ENCODE assay signal across 22 cellular contexts in the genomic region with DNA sequence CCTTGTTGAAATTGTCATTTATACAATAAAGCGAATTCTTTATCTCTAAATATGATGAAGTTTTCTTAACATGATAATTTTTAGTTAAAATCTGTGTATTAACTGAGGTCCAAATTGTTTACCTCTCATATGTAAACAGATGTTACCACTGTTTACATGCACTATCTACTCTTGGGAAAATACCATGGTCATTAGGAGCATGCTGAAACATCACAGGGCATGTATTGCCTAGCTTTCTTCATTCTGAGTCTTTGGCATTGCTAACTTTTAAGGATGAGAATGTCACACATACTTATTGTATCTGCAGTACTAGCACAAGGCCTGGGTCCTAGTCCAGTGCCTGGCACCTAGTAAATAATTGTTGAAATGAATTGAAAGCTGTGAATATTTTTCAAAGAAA. TPM values are rescaled to one million over a fixed set of nuclear protein-coding genes. Genes with fewer than 3 reads are reported as not detected.
A peak's percentile ranks its signal among the peaks of the same experiment; 100 is the strongest.
DNase-seq lines count a peak whose midpoint lies in the region; FAIRE-seq and TF ChIP-seq lines count a peak whose summit lies in the region.
"Had no signal": no experiment of that assay in that cellular context is flagged by ENCODE, and none has a peak within 500 bp of the region (broad histone marks: within the 10 kb centered on the region; RNA-seq: fewer than 3 reads in every experiment).

No MANE protein-coding gene starts in this region.

- CTCF ChIA-PET in CD4-positive, alpha-beta memory T cell (lab: Charles Lee; ENCODE audit: partially characterized antibody): no interaction called here

- no peak overlapping the region for H3K4me3 Mint-ChIP-seq in CD4-positive, alpha-beta memory T cell
- H3K4me3 Mint-ChIP-seq: CD8-positive, alpha-beta T cell; GM23338; H9 had no signal

- no peaks in the 10 kb centered on the region for H3K9me3 Mint-ChIP-seq in CD4-positive, alpha-beta memory T cell
- H3K9me3 Mint-ChIP-seq: CD8-positive, alpha-beta T cell; GM23338; H9 had no signal

- H3K4me1 Mint-ChIP-seq in CD4-positive, alpha-beta memory T cell: no peaks in the 10 kb centered on the region
- H3K4me1 Mint-ChIP-seq: GM23338 had no signal

- peaks cover 0 to 2% of the 10 kb centered on the region in 2 donors for H3K27me3 Mint-ChIP-seq in CD4-positive, alpha-beta memory T cell

- no peaks in the 10 kb centered on the region for H3K36me3 ChIP-seq in CD4-positive, alpha-beta memory T cell (ENCODE audit: insufficient read depth, low read length)

- no peak overlapping the region for H3K27ac Mint-ChIP-seq in CD4-positive, alpha-beta memory T cell
- H3K27ac Mint-ChIP-seq: CD8-positive, alpha-beta T cell; GM23338 had no signal

- H3K4me3 ChIP-seq in CD4-positive, alpha-beta memory T cell (ENCODE audit: low read length in 2 of 2): no peak overlapping the region
- H3K4me3 ChIP-seq: A549, GM12878, GM23338 had no signal

- no peaks in the 10 kb centered on the region for H3K9me3 ChIP-seq in CD4-positive, alpha-beta memory T cell (ENCODE audit: control insufficient read depth in 1 of 2, low read length in 2 of 2)
- H3K9me3 ChIP-seq: A549, Caco-2 had no signal

- DNase-seq in D721Med (ENCODE audit: insufficient read length, low spot score) (no peak), caudate nucleus (lab: John Stamatoyannopoulos, UW) (no peak), NCI-H2227 (lab: John Stamatoyannopoulos, UW; ENCODE audit: unreplicated experiment) (no peak)
- DNase-seq in stimulated activated CD8-positive, alpha-beta memory T cell treated with anti-CD3 and anti-CD28 coated beads, Interleukin-4, amount 100 ng/mL, for 48 hours: no peak
- no peak for DNase-seq in CD4-positive, alpha-beta memory T cell
- DNase-seq: 8988T; C1 segment of cervical spinal cord; Caco-2; CD8-positive, alpha-beta T cell; DMS 273 treated with DMSO at 0.1 percent for 48 hours; DMS79; EL; GDM1; H9 had no signal

- no peaks in the 10 kb centered on the region for H3K4me1 ChIP-seq in CD4-positive, alpha-beta memory T cell (ENCODE audit: insufficient read depth, low read length)
- H3K4me1 ChIP-seq: A549, Caco-2 had no signal

- H3K27ac ChIP-seq in caudate nucleus (ENCODE audit: low read depth, low read length): no peak overlapping the region
- no peak overlapping the region for H3K27ac ChIP-seq in CD4-positive, alpha-beta memory T cell (ENCODE audit: low read depth, low read length)
- H3K27ac ChIP-seq: A549 had no signal

- no peak for TF ChIP-seq CTCF in D721Med (IDR thresholded peaks at IDR 0.05; ENCODE audit: insufficient read depth, missing control alignments)

- intact Hi-C loops in CD4-positive, alpha-beta memory T cell (cut with micrococcal nuclease): no loop called here

- H3K36me3 Mint-ChIP-seq in CD4-positive, alpha-beta memory T cell: no peaks in the 10 kb centered on the region
- H3K36me3 Mint-ChIP-seq: CD8-positive, alpha-beta T cell had no signal

- POLR2A ChIA-PET in CD4-positive, alpha-beta memory T cell (lab: Charles Lee; ENCODE audit: partially characterized antibody): no interaction called here

- peak; percentile 29 for FAIRE-seq in D721Med (lab: Jason Lieb, UNC)
- FAIRE-seq in colon (lab: Jason Lieb, UNC): peak; percentile 51
- FAIRE-seq in islet of Langerhans (lab: Jason Lieb, UNC): peak; percentile 56
- FAIRE-seq: A549, GM12878, GM19239 had no signal

- H3K27me3 ChIP-seq in CD4-positive, alpha-beta memory T cell (ENCODE audit: insufficient read depth, low read length): no peaks in the 10 kb centered on the region

RNA-seq across cellular contexts. Expression of a gene that starts 20.6 kb away (rescaled TPM):
- not detected for total RNA-seq in CD4-positive, alpha-beta memory T cell
- not detected for polyA plus RNA-seq in CD4-positive, alpha-beta memory T cell
- total RNA-seq: CD8-positive, alpha-beta T cell had no signal

RNA-seq across cellular contexts. Expression of a gene that starts 30.2 kb away (rescaled TPM):
- total RNA-seq in CD4-positive, alpha-beta memory T cell: not detected
- polyA plus RNA-seq in CD4-positive, alpha-beta memory T cell: not detected
- total RNA-seq: Caco-2; CD8-positive, alpha-beta T cell; GM12878; H4 had no signal
- polyA plus RNA-seq: A549, BJ, GM12878 had no signal
